In genomic region chr15:85407421-85408269, GRCh38 we compare ENCODE assay signal across 8 cellular contexts. TPM values are rescaled to one million over a fixed set of nuclear protein-coding genes. Genes with fewer than 3 reads are reported as not detected.
DNase-seq lines count a peak whose midpoint lies in the region; ATAC-seq and TF ChIP-seq lines count a peak whose summit lies in the region.

No MANE protein-coding gene starts in this region.

- peaks cover 90% of the 10 kb centered on the region for H3K4me1 Mint-ChIP-seq in activated T-cell treated with anti-CD3 and anti-CD28 coated beads, Interleukin-2, amount 50 U/mL, for 24 hours (ENCODE audit: low read depth)
- peaks cover 28% of the 10 kb centered on the region for H3K4me1 Mint-ChIP-seq in GM23338

- DNase-seq in EH (ENCODE audit: low read depth), result peak; percentile 92
- DNase-seq in LoVo (ENCODE audit: low spot score), result peak; percentile 42
- peak; percentile 45 for DNase-seq in activated T-cell treated with anti-CD3 and anti-CD28 coated beads, Interleukin-2, amount 50 U/mL, for 24 hours
- DNase-seq in germinal center (ENCODE audit: low spot score), result peak; percentile 23
- DNase-seq in stimulated activated CD8-positive, alpha-beta memory T cell treated with anti-CD3 and anti-CD28 coated beads, Interleukin-4, amount 100 ng/mL, for 48 hours, result peak; percentile 50
- DNase-seq in GM23338 (ENCODE audit: low spot score), result no peak

- no peaks in the 10 kb centered on the region for H3K27me3 Mint-ChIP-seq in activated T-cell treated with anti-CD3 and anti-CD28 coated beads, Interleukin-2, amount 50 U/mL, for 24 hours
- H3K27me3 Mint-ChIP-seq in GM23338 (ENCODE audit: insufficient read depth, low read depth, poor library complexity), result no peaks in the 10 kb centered on the region

- H2AFZ ChIP-seq in GM23338, result no peak overlapping the region

- no peaks in the 10 kb centered on the region for H3K27me3 ChIP-seq in GM23338 (ENCODE audit: insufficient read depth)

- H3F3A ChIP-seq in GM23338 (replicated peaks; ENCODE audit: low read depth), result no peaks in the 10 kb centered on the region

- H3K4me3 ChIP-seq in GM23338, result no peak overlapping the region

- peak; percentile 40 for ATAC-seq in GM21576 (IDR thresholded peaks at IDR 0.05; ENCODE audit: unreplicated experiment)
- no peak for ATAC-seq in GM18517 (IDR thresholded peaks at IDR 0.05; ENCODE audit: unreplicated experiment)
- no peak for ATAC-seq in GM23338

- H3K27ac Mint-ChIP-seq in activated T-cell treated with anti-CD3 and anti-CD28 coated beads, Interleukin-2, amount 50 U/mL, for 24 hours, result peak overlapping the region; percentile 96
- H3K27ac Mint-ChIP-seq in GM23338, result no peak overlapping the region; the same call in 1 of the 2 replicates

- H3K4me1 ChIP-seq in GM23338 (ENCODE audit: insufficient read depth), result peaks cover 9% of the 10 kb centered on the region; the same call in 1 of the 2 replicates

- no peaks in the 10 kb centered on the region for H3K9me3 Mint-ChIP-seq in activated T-cell treated with anti-CD3 and anti-CD28 coated beads, Interleukin-2, amount 50 U/mL, for 24 hours
- no peaks in the 10 kb centered on the region for H3K9me3 Mint-ChIP-seq in GM23338

- no peak overlapping the region for H3K27ac ChIP-seq in GM23338 (ENCODE audit: low read depth)

- TF ChIP-seq CTCF in GM23338 (conservative IDR thresholded peaks at IDR 0.05; ENCODE audit: low read depth in 2 of 2), result no peak

- H3K36me3 ChIP-seq in GM23338 (ENCODE audit: insufficient read depth), result no peaks in the 10 kb centered on the region

- no peaks in the 10 kb centered on the region for H3K9me2 ChIP-seq in GM23338 (ENCODE audit: insufficient read depth)

- H3K36me3 Mint-ChIP-seq in activated T-cell treated with anti-CD3 and anti-CD28 coated beads, Interleukin-2, amount 50 U/mL, for 24 hours (ENCODE audit: low read depth), result peaks cover 13% of the 10 kb centered on the region
- H3K36me3 Mint-ChIP-seq in GM23338 (ENCODE audit: low read depth), result no peaks in the 10 kb centered on the region

- H3K4me3 Mint-ChIP-seq in activated T-cell treated with anti-CD3 and anti-CD28 coated beads, Interleukin-2, amount 50 U/mL, for 24 hours, result peak overlapping the region; percentile 33
- no peak overlapping the region for H3K4me3 Mint-ChIP-seq in GM23338

- no peak overlapping the region for H3K4me2 ChIP-seq in GM23338

- H3K79me2 ChIP-seq in GM23338 (replicated peaks; ENCODE audit: insufficient read depth), result peaks cover 100% of the 10 kb centered on the region

- H4K20me1 ChIP-seq in GM23338 (replicated peaks; ENCODE audit: insufficient read depth), result peaks cover 27% of the 10 kb centered on the region; the same call in 1 of the 2 replicates

TF ChIP-seq in GM23338, 12 proteins besides CTCF, POLR2A, EP300 and RAD21 (continues in another document):
- TF ChIP-seq ETS1 (IDR thresholded peaks at IDR 0.05) (no peak), STAT1 (IDR thresholded peaks at IDR 0.05; ENCODE audit: unreplicated experiment) (no peak), CREB1 (CRISPR knock-in tag; IDR thresholded peaks at IDR 0.05; ENCODE audit: low read depth) (no peak), EZH2phosphoT487 (IDR thresholded peaks at IDR 0.05; ENCODE audit: unreplicated experiment) (no peak), ZNF462 (CRISPR knock-in tag; IDR thresholded peaks at IDR 0.05) (no peak), JUNB (IDR thresholded peaks at IDR 0.05; ENCODE audit: unreplicated experiment) (no peak), NANOG (IDR thresholded peaks at IDR 0.05; ENCODE audit: borderline replicate concordance) (no peak), EZH2 (IDR thresholded peaks at IDR 0.05; ENCODE audit: low read depth, unreplicated experiment) (no peak), POLR2AphosphoS5 (IDR thresholded peaks at IDR 0.05; ENCODE audit: low read depth) (no peak), ZNF114 (CRISPR knock-in tag; IDR thresholded peaks at IDR 0.05) (no peak)

RNA-seq across cellular contexts. Expression of gene AKAP13, which starts 27.2 kb away (rescaled TPM):
- 49.4 and 60.7 TPM in 2 replicates for total RNA-seq in GM23338 (2014; rRNA removed; shearing (Covaris generic))
- polyA plus RNA-seq in GM23338 (2016; fragmentation: Nextera tagmentation; extraction: Ambion mirVana), result 40.3 and 46.2 TPM in 2 replicates
